1 cellular context compared by ENCODE assay signal in the genomic region with DNA sequence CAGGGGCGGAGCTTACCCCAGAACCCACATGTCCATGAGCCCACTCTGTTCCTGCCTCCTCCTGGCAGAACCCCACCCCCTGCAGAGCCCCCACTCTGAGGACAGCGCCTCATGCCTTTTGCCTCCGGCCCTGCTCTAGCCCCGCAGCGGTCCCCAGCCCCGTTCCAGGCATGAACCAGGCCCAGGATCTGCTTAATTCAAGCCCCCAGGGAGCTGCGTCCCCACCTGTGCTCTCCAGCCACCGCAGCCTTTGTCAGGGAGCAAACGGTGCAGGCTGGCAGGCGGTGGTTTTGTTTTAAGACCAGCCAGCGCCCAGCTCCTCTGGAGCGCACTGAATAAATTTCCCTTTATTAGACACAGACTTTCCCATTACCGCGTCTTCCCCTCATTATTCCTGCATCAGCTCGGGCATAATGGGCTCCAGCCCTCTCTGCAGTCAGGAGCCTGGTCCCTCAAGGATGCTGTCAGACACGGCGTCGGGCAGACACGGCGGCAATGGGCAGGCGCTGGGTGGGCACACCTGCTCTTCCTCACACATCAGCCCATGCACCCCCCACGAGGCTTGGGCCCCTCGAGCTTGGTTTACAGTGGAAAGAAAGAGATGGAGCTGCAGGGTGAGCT.
TF ChIP-seq lines count a peak whose summit lies in the region.

No MANE protein-coding gene starts in this region.

TF ChIP-seq in HepG2, 621 proteins besides CTCF, POLR2A, EP300 and RAD21 (continued from another document):
- TF ChIP-seq, protein P1, sequence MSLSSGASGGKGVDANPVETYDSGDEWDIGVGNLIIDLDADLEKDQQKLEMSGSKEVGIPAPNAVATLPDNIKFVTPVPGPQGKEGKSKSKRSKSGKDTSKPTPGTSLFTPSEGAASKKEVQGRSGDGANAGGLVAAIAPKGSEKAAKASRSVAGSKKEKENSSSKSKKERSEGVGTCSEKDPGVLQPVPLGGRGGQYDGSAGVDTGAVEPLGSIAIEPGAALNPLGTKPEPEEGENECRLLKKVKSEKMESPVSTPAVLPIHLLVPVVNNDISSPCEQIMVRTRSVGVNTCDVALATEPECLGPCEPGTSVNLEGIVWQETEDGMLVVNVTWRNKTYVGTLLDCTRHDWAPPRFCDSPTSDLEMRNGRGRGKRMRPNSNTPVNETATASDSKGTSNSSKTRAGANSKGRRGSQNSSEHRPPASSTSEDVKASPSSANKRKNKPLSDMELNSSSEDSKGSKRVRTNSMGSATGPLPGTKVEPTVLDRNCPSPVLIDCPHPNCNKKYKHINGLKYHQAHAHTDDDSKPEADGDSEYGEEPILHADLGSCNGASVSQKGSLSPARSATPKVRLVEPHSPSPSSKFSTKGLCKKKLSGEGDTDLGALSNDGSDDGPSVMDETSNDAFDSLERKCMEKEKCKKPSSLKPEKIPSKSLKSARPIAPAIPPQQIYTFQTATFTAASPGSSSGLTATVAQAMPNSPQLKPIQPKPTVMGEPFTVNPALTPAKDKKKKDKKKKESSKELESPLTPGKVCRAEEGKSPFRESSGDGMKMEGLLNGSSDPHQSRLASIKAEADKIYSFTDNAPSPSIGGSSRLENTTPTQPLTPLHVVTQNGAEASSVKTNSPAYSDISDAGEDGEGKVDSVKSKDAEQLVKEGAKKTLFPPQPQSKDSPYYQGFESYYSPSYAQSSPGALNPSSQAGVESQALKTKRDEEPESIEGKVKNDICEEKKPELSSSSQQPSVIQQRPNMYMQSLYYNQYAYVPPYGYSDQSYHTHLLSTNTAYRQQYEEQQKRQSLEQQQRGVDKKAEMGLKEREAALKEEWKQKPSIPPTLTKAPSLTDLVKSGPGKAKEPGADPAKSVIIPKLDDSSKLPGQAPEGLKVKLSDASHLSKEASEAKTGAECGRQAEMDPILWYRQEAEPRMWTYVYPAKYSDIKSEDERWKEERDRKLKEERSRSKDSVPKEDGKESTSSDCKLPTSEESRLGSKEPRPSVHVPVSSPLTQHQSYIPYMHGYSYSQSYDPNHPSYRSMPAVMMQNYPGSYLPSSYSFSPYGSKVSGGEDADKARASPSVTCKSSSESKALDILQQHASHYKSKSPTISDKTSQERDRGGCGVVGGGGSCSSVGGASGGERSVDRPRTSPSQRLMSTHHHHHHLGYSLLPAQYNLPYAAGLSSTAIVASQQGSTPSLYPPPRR (CRISPR knock-in tag; IDR thresholded peaks at IDR 0.05; ENCODE audit: borderline replicate concordance), result no peak
- TF ChIP-seq ZNF143 (CRISPR knock-in tag; IDR thresholded peaks at IDR 0.05), result no peak
- no peak for TF ChIP-seq MZF1 (CRISPR knock-in tag; IDR thresholded peaks at IDR 0.05; ENCODE audit: borderline replicate concordance)
- no peak for TF ChIP-seq CEBPB (IDR thresholded peaks at IDR 0.05; ENCODE audit: borderline replicate concordance, low read depth, low read length)
- TF ChIP-seq ZNF550 (CRISPR knock-in tag; IDR thresholded peaks at IDR 0.05; ENCODE audit: borderline replicate concordance), result no peak
- TF ChIP-seq KDM5A (IDR thresholded peaks at IDR 0.05; ENCODE audit: borderline replicate concordance, low read length), result no peak
- TF ChIP-seq, protein P2, sequence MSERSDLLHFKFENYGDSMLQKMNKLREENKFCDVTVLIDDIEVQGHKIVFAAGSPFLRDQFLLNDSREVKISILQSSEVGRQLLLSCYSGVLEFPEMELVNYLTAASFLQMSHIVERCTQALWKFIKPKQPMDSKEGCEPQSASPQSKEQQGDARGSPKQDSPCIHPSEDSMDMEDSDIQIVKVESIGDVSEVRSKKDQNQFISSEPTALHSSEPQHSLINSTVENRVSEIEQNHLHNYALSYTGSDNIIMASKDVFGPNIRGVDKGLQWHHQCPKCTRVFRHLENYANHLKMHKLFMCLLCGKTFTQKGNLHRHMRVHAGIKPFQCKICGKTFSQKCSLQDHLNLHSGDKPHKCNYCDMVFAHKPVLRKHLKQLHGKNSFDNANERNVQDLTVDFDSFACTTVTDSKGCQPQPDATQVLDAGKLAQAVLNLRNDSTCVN (CRISPR knock-in tag; IDR thresholded peaks at IDR 0.05; ENCODE audit: borderline replicate concordance), result no peak
- TF ChIP-seq ZFAT (CRISPR knock-in tag; conservative IDR thresholded peaks at IDR 0.05), result no peak
- no peak for TF ChIP-seq EZH2 (conservative IDR thresholded peaks at IDR 0.05; ENCODE audit: low read depth, low read length)
